In the genomic region with DNA sequence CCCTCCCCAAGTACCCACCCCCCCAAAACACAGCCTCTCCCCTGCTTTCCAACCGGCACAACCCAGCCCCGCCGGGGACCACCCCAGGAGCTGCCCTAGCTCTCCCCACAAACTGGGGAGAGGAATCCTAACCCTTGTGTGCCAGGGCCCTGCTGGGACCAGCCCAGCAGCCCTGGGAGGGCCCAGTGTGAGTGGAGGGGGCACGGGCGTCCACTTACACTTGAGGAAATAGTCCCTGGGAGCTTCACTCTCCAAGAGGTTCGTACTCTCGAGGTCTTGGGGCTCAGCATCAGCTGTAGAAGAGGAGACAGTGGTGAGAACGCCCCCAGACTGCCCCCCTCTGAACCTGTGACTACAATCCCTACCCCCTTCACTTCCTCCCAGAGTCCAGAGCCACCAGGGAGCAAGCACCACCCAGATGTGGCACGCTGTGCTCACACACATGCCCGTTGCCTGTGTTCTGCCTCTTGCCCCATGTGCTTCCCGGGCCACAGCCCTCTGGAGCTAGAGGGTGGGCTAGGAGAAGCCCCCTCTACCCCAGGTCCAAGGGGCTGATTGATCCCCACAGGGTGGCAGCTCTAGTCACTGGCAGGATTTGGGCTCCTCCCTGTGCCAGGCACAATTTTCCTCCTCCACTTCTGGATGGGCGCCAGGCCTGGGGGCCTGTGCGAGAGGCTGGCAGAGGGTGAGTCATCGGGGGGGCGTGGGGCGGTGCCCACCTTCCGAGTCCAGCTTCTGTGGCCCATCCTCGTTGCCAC, we compare ENCODE assay signal across 9 cellular contexts. TPM values are rescaled to one million over a fixed set of nuclear protein-coding genes. Genes with fewer than 3 reads are reported as not detected.
A peak's percentile ranks its signal among the peaks of the same experiment; 100 is the strongest.
DNase-seq lines count a peak whose midpoint lies in the region; ATAC-seq, FAIRE-seq and TF ChIP-seq lines count a peak whose summit lies in the region.
"Had no signal": no experiment of that assay in that cellular context is flagged by ENCODE, and none has a peak within 500 bp of the region (broad histone marks: within the 10 kb centered on the region; RNA-seq: fewer than 3 reads in every experiment).

No MANE protein-coding gene starts in this region.

- ATAC-seq in HG03045 (IDR thresholded peaks at IDR 0.05; ENCODE audit: unreplicated experiment): no peak
- no peak for ATAC-seq in HG02970 (IDR thresholded peaks at IDR 0.05; ENCODE audit: low FRiP score, unreplicated experiment)
- ATAC-seq in HG03565 (IDR thresholded peaks at IDR 0.05; ENCODE audit: unreplicated experiment): no peak

- H3K4me3 ChIP-seq in NT2/D1 (ENCODE audit: insufficient read length, low read depth): no peak overlapping the region
- H3K4me3 ChIP-seq in dorsolateral prefrontal cortex: peak overlapping the region in 33 of 59 donors; percentile 1 to 82 (median 73)
- peak overlapping the region; percentile 88 for H3K4me3 ChIP-seq in rectal smooth muscle tissue (ENCODE audit: low read length)

- H3K36me3 ChIP-seq in NT2/D1 (ENCODE audit: insufficient read depth, insufficient read length, low read length) (peaks cover 32% of the 10 kb centered on the region), rectal smooth muscle tissue (ENCODE audit: control insufficient read depth, insufficient read depth, low read length) (peaks cover 7% of the 10 kb centered on the region)

- DNase-seq in DMS79 (lab: John Stamatoyannopoulos, UW) (peak; percentile 55), NT2/D1 (ENCODE audit: low read depth, low spot score) (no peak), dorsolateral prefrontal cortex (peak in 5 of 10 donors; percentile 45 to 82 (median 67)), GM19239 (ENCODE audit: insufficient read length, low spot score) (no peak)
- DNase-seq: NCI-H82 had no signal

- H3K4me1 ChIP-seq in NT2/D1 (ENCODE audit: insufficient read depth, insufficient read length) (peaks cover 22% of the 10 kb centered on the region), rectal smooth muscle tissue (ENCODE audit: control insufficient read depth, insufficient read depth, low read length) (peaks cover 46% of the 10 kb centered on the region)

- no peak for FAIRE-seq in GM19239 (lab: Jason Lieb, UNC)

- no peak for TF ChIP-seq CTCF in dorsolateral prefrontal cortex (IDR thresholded peaks at IDR 0.05 in 54 of 56, conservative IDR thresholded peaks at IDR 0.05 in 2 of 56; ENCODE audit: low read depth in 1 of 56, partially characterized antibody in 56 of 56)

- no peaks in the 10 kb centered on the region for H3K9me3 ChIP-seq in NT2/D1 (ENCODE audit: insufficient read depth, low read length)

- intact Hi-C loops in dorsolateral prefrontal cortex (cut with DNase I): loop anchor here in 1 of 2 donors (5.0 kb wide), 1 partner anchor 88 kb away; no protein-coding TSS in a partner anchor

- H3K9ac ChIP-seq in NT2/D1 (ENCODE audit: insufficient read length, low read depth): peak overlapping the region; percentile 61
- H3K9ac ChIP-seq in rectal smooth muscle tissue (ENCODE audit: low read length): no peak overlapping the region

- peak overlapping the region; percentile 42 to 99 (median 94) for H3K27ac ChIP-seq in dorsolateral prefrontal cortex
- H3K27ac ChIP-seq in rectal smooth muscle tissue (ENCODE audit: low read depth, low read length): peak overlapping the region; percentile 96

- H3K27me3 ChIP-seq in NT2/D1 (ENCODE audit: insufficient read depth, insufficient read length) (peaks cover 13% of the 10 kb centered on the region), dorsolateral prefrontal cortex (no peaks in the 10 kb centered on the region), rectal smooth muscle tissue (ENCODE audit: control insufficient read depth, insufficient read depth, low read length) (no peaks in the 10 kb centered on the region)

RNA-seq across cellular contexts. Expression of a gene that starts 3.0 kb away (rescaled TPM):
- total RNA-seq in dorsolateral prefrontal cortex: 100 to 1,000 TPM in 3 of 120 experiments, 10 to 100 TPM in 117; 19.7 to 109 (median 43.9) TPM

RNA-seq across cellular contexts. Expression of a gene that starts 20.2 kb away (rescaled TPM):
- 100 to 1,000 TPM; 311 to 523 (median 421) TPM for total RNA-seq in dorsolateral prefrontal cortex

RNA-seq across cellular contexts. Expression of a gene that starts 21.4 kb away (rescaled TPM):
- 10 to 100 TPM; 11.9 to 37.4 (median 20.2) TPM for total RNA-seq in dorsolateral prefrontal cortex

RNA-seq across cellular contexts. Expression of a gene that starts 29.3 kb away (rescaled TPM):
- total RNA-seq in dorsolateral prefrontal cortex: 100 to 1,000 TPM in 56 of 120 experiments, 10 to 100 TPM in 64; 65.1 to 138 (median 98.8) TPM

RNA-seq across cellular contexts. Expression of a gene that starts 31.2 kb away (rescaled TPM):
- total RNA-seq in dorsolateral prefrontal cortex: 10 to 100 TPM in 85 of 120 experiments, 1 to 10 TPM in 35; 3.9 to 40.2 (median 13.0) TPM
